13 cellular contexts compared by ENCODE assay signal in genomic region chr1:61085191-61086086, GRCh38. TPM values are rescaled to one million over a fixed set of nuclear protein-coding genes. Genes with fewer than 3 reads are reported as not detected.
A peak's percentile ranks its signal among the peaks of the same experiment; 100 is the strongest.
DNase-seq lines count a peak whose midpoint lies in the region; ATAC-seq, FAIRE-seq and TF ChIP-seq lines count a peak whose summit lies in the region.
"Had no signal": no experiment of that assay in that cellular context is flagged by ENCODE, and none has a peak within 500 bp of the region (broad histone marks: within the 10 kb centered on the region; RNA-seq: fewer than 3 reads in every experiment).

No MANE protein-coding gene starts in this region.

- TF ChIP-seq CTCF in mammary epithelial cell (conservative IDR thresholded peaks at IDR 0.05 in 1 of 2, IDR thresholded peaks at IDR 0.05 in 1 of 2; ENCODE audit: extremely low read depth in 1 of 2, insufficient read depth in 1 of 2, low read depth in 1 of 2, low read length in 2 of 2) (no peak), HepG2 (CRISPR knock-in tag; IDR thresholded peaks at IDR 0.05) (no peak)

- in situ Hi-C loops in mammary epithelial cell (cut with MboI; ENCODE audit: low sequenced_read_pairs in 2 of 2) (loop anchor here in 1 of 2 donors (10.0 kb wide), 1 partner anchor 249 kb away; no protein-coding TSS in a partner anchor), HepG2 (cut with HindIII; ENCODE audit: extremely low pct_ligation_motif_present, low pct_unique_long_range_greater_than_20kb) (no loop called here)

- H3K9me3 ChIP-seq in Karpas-422 (ENCODE audit: low read length) (no peaks in the 10 kb centered on the region), mammary epithelial cell (replicated peaks; ENCODE audit: insufficient read depth, low read length) (no peaks in the 10 kb centered on the region), HepG2 (ENCODE audit: low read length) (no peaks in the 10 kb centered on the region), stomach smooth muscle (ENCODE audit: control insufficient read depth in 2 of 2, low read length in 2 of 2) (no peaks in the 10 kb centered on the region)
- H3K9me3 ChIP-seq: SJSA1 had no signal

- H4K20me1 ChIP-seq in Karpas-422 (ENCODE audit: insufficient read depth, low read depth, low read length), result peaks cover 4% of the 10 kb centered on the region
- H4K20me1 ChIP-seq in mammary epithelial cell (ENCODE audit: insufficient read depth, low read length), result no peaks in the 10 kb centered on the region
- peaks cover 27% of the 10 kb centered on the region for H4K20me1 ChIP-seq in HepG2 (ENCODE audit: insufficient read depth, low read length)

- intact Hi-C loops in mammary epithelial cell (cut with micrococcal nuclease) (no loop called here), HepG2 (cut with micrococcal nuclease; ENCODE audit: unreplicated experiment) (loop anchor here (5.0 to 10.0 kb wide), 2 partner anchors 33 to 99 kb away; no protein-coding TSS in a partner anchor)

- TF ChIP-seq EP300 in HepG2 (IDR thresholded peaks at IDR 0.05; ENCODE audit: low read depth in 2 of 2, low read length in 2 of 2), result no peak
- TF ChIP-seq EP300 in HepG2 (CRISPR knock-in tag; IDR thresholded peaks at IDR 0.05; ENCODE audit: borderline replicate concordance), result no peak

- peak overlapping the region; percentile 60 for H3K4me2 ChIP-seq in Karpas-422 (ENCODE audit: low read depth, low read length, poor library complexity, severe bottlenecking)
- peak overlapping the region; percentile 79 for H3K4me2 ChIP-seq in mammary epithelial cell (ENCODE audit: insufficient read depth, low read depth, low read length)
- peak overlapping the region; percentile 81 for H3K4me2 ChIP-seq in HepG2 (ENCODE audit: low read depth, low read length)

- H3K36me3 ChIP-seq in Karpas-422 (ENCODE audit: insufficient read depth, low read length), result peaks cover 16% of the 10 kb centered on the region; the same call in 1 of the 2 replicates
- peaks cover 7% of the 10 kb centered on the region for H3K36me3 ChIP-seq in mammary epithelial cell (ENCODE audit: insufficient read depth, low read length)
- H3K36me3 ChIP-seq in HepG2 (replicated peaks in 1 of 2; ENCODE audit: control insufficient read depth in 1 of 2, insufficient read depth in 2 of 2, low read length in 2 of 2), result peaks cover 2 to 9% of the 10 kb centered on the region in 2 experiments; a peak in 3 of 5 replicates
- H3K36me3 ChIP-seq in stomach smooth muscle (ENCODE audit: control insufficient read depth in 2 of 2, insufficient read depth in 2 of 2, low read length in 2 of 2), result peaks cover 5 to 8% of the 10 kb centered on the region in 2 donors
- H3K36me3 ChIP-seq: SJSA1 had no signal

- no peak for ATAC-seq in HepG2
- no peak for ATAC-seq in GM19467 (IDR thresholded peaks at IDR 0.05; ENCODE audit: unreplicated experiment)
- ATAC-seq: HCT116 had no signal

- H3K4me1 ChIP-seq in Karpas-422 (ENCODE audit: low read length), result peaks cover 47% of the 10 kb centered on the region
- peaks cover 25% of the 10 kb centered on the region for H3K4me1 ChIP-seq in mammary epithelial cell (ENCODE audit: insufficient read depth, low read length)
- H3K4me1 ChIP-seq in HepG2 (ENCODE audit: insufficient read depth, low read length), result peaks cover 64% of the 10 kb centered on the region
- H3K4me1 ChIP-seq in stomach smooth muscle (ENCODE audit: control insufficient read depth, insufficient read depth, low read length), result peaks cover 13% of the 10 kb centered on the region

- dilution Hi-C loops in mammary epithelial cell (cut with HindIII; ENCODE audit: low sequenced_read_pairs), result no loop called here

- FAIRE-seq in HepG2 (lab: Jason Lieb, UNC), result no peak
- FAIRE-seq: GM19239 had no signal

- no peak for TF ChIP-seq POLR2A in HepG2 (IDR thresholded peaks at IDR 0.05; ENCODE audit: insufficient read depth in 1 of 2, low read depth in 2 of 2, low read length in 2 of 2)

- peak overlapping the region; percentile 46; the same call in 1 of the 2 replicates for H3K4me3 ChIP-seq in Karpas-422 (ENCODE audit: low read length)
- peak overlapping the region in 1 of 3 experiments; percentile 85 for H3K4me3 ChIP-seq in mammary epithelial cell (replicated peaks in 1 of 3; ENCODE audit: insufficient read depth in 1 of 3, low read depth in 2 of 3, low read length in 3 of 3)
- H3K4me3 ChIP-seq in HepG2 (replicated peaks in 1 of 3; ENCODE audit: insufficient read depth in 1 of 3, low read depth in 2 of 3, low read length in 3 of 3), result peak overlapping the region; percentile 83 to 96 (median 86); a peak in 5 of 6 replicates
- peak overlapping the region; percentile 75 to 90 for H3K4me3 ChIP-seq in stomach smooth muscle (ENCODE audit: low read length in 2 of 2)
- H3K4me3 ChIP-seq: SJSA1 had no signal

- DNase-seq in Karpas-422, result no peak
- no peak for DNase-seq in mammary epithelial cell
- DNase-seq in HepG2 (ENCODE audit: low spot score), result no peak
- no peak for DNase-seq in GF-D8 (lab: John Stamatoyannopoulos, UW)
- DNase-seq in LoVo (ENCODE audit: low spot score), result no peak
- no peak for DNase-seq in NCI-H2227 treated with DMSO at 0.1 percent for 48 hours (lab: John Stamatoyannopoulos, UW)
- DNase-seq: Kasumi-1; stimulated activated CD4-positive, alpha-beta T cell treated with anti-CD3 and anti-CD28 coated beads, Interleukin-2, amount 100 ng/mL, for 48 hours had no signal

- H3K27ac ChIP-seq in Karpas-422 (ENCODE audit: low read length) (peak overlapping the region; percentile 39), mammary epithelial cell (ENCODE audit: insufficient read depth, low read depth, low read length) (no peak overlapping the region), HepG2 (ENCODE audit: extremely low read length, insufficient read depth, low read length) (peak overlapping the region; percentile 34), stomach smooth muscle (ENCODE audit: low read length) (peak overlapping the region; percentile 2)
- H3K27ac ChIP-seq: SJSA1 had no signal

- no TSS peak for BruUV-seq in mammary epithelial cell (replicated peaks; lab: Mats Ljungman, UMichigan)
- no TSS peak for BruUV-seq in HepG2 (replicated peaks; lab: Mats Ljungman, UMichigan)

- CTCF ChIA-PET in mammary epithelial cell (lab: Charles Lee; ENCODE audit: low non-redundant PET), result no interaction called here
- CTCF ChIA-PET in HepG2 (lab: Yijun Ruan, JAX; ENCODE audit: low intra/inter-chr PET ratio, low total read pairs), result no interaction called here

- no peaks in the 10 kb centered on the region for H3K27me3 ChIP-seq in Karpas-422 (ENCODE audit: low read length)
- no peaks in the 10 kb centered on the region for H3K27me3 ChIP-seq in mammary epithelial cell (ENCODE audit: insufficient read depth, low read length)
- no peaks in the 10 kb centered on the region; a peak in 1 of 5 replicates for H3K27me3 ChIP-seq in HepG2 (ENCODE audit: control insufficient read depth in 1 of 2, insufficient read depth in 2 of 2, low read length in 2 of 2)
- no peaks in the 10 kb centered on the region for H3K27me3 ChIP-seq in stomach smooth muscle (ENCODE audit: control insufficient read depth in 1 of 2, insufficient read depth in 2 of 2, low read length in 2 of 2)

- no peaks in the 10 kb centered on the region for H3K9me2 ChIP-seq in Karpas-422 (replicated peaks; ENCODE audit: insufficient read depth, low read length)

- H3K9ac ChIP-seq in Karpas-422 (ENCODE audit: low read length), result no peak overlapping the region
- no peak overlapping the region for H3K9ac ChIP-seq in mammary epithelial cell (ENCODE audit: insufficient read depth, low read length)
- H3K9ac ChIP-seq in HepG2 (ENCODE audit: insufficient read depth, low read depth, low read length), result peak overlapping the region; percentile 92
- peak overlapping the region; percentile 21 to 84 for H3K9ac ChIP-seq in stomach smooth muscle (ENCODE audit: low read length in 2 of 2)

- H3K79me2 ChIP-seq in Karpas-422 (ENCODE audit: low read length) (peaks cover 73% of the 10 kb centered on the region), mammary epithelial cell (ENCODE audit: insufficient read depth, low read length) (peaks cover 64% of the 10 kb centered on the region), HepG2 (ENCODE audit: insufficient read depth, low read length) (peaks cover 86% of the 10 kb centered on the region)

- no peak for TF ChIP-seq RAD21 in HepG2 (CRISPR knock-in tag; IDR thresholded peaks at IDR 0.05)

- H2AFZ ChIP-seq in Karpas-422 (ENCODE audit: low read length) (no peak overlapping the region), mammary epithelial cell (ENCODE audit: low read depth, low read length) (no peak overlapping the region), HepG2 (ENCODE audit: low read length) (no peak overlapping the region)

- WGBS in mammary epithelial cell (ENCODE audit: low coverage, missing lambda C conversion rate), result 15% methylated on average over 4 of the region's 4 CpGs
- 9% methylated on average over 4 of the region's 4 CpGs for WGBS in HepG2 (ENCODE audit: low lambda C conversion rate)

- POLR2A ChIA-PET in HepG2 (lab: Yijun Ruan, JAX), result interaction anchor here (1.0 kb wide), 1 partner anchor 18 kb away, joined by 3 read pairs; no protein-coding TSS in a partner anchor

RNA-seq across cellular contexts. Expression of gene NFIA, which starts 3.1 kb away (rescaled TPM):
- 15.8 and 38.3 TPM in 2 replicates for total RNA-seq in Karpas-422 (2014; rRNA removed; shearing (Covaris generic); ENCODE audit: low replicate concordance)
- 10 to 100 TPM in 1 of 2 donors, 1 to 10 TPM in 1; 8.7 to 33.2 TPM for total RNA-seq in mammary epithelial cell
- polyA plus RNA-seq in mammary epithelial cell, result 27.8 TPM
- 49.5 TPM for polyA minus RNA-seq in mammary epithelial cell
- total RNA-seq in HepG2 (2016; rRNA removed; fragmentation: Illumina TruSeq; extraction: Trizol), result 14.8 and 28.5 TPM in 2 replicates
- 8.1 and 8.4 TPM in 2 replicates for total RNA-seq in HepG2 (2016; cell fraction: cytosol; rRNA removed; fragmentation: Illumina TruSeq; extraction: Trizol; ENCODE audit: low read depth)
- 11.5 and 25.9 TPM in 2 replicates for total RNA-seq in HepG2 (2016; cell fraction: insoluble cytoplasmic fraction; rRNA removed; fragmentation: Illumina TruSeq; extraction: Trizol)
- 7.4 and 7.5 TPM in 2 replicates for total RNA-seq in HepG2 (2016; cell fraction: membrane; rRNA removed; fragmentation: Illumina TruSeq; extraction: Trizol)
- 110 and 115 TPM in 2 replicates for total RNA-seq in HepG2 (2016; cell fraction: nucleus; rRNA removed; fragmentation: Illumina TruSeq; extraction: Trizol)
- 14.1 and 14.7 TPM in 2 replicates for polyA plus RNA-seq in HepG2 (2011; rRNA removed)
- polyA plus RNA-seq in HepG2 (2011; cell fraction: cytosol; rRNA removed), result 11.0 and 12.6 TPM in 2 replicates
- polyA plus RNA-seq in HepG2 (2011; cell fraction: nucleus; rRNA removed), result 20.1 and 25.7 TPM in 2 replicates
- 4.5 and 5.7 TPM in 2 replicates for polyA plus RNA-seq in HepG2 (2012)
- 0.64 and 0.71 TPM in 2 replicates for polyA plus RNA-seq in HepG2 (2016; cell fraction: cytosol; fragmentation: Illumina TruSeq; extraction: Trizol; ENCODE audit: low read depth)
- 11.5 and 13.5 TPM in 2 replicates for polyA plus RNA-seq in HepG2 (2016; cell fraction: insoluble cytoplasmic fraction; fragmentation: Illumina TruSeq; extraction: Trizol; ENCODE audit: low read depth)
- 3.0 and 3.1 TPM in 2 replicates for polyA plus RNA-seq in HepG2 (2016; cell fraction: membrane; fragmentation: Illumina TruSeq; extraction: Trizol; ENCODE audit: low read depth)
- 15.9 and 21.9 TPM in 2 replicates for polyA plus RNA-seq in HepG2 (2016; cell fraction: nucleus; fragmentation: Illumina TruSeq; extraction: Trizol; ENCODE audit: insufficient read depth, low read depth)
- polyA minus RNA-seq in HepG2 (2011; rRNA and poly(A)+ RNA removed; ENCODE audit: low replicate concordance), result 62.5 and 117 TPM in 2 replicates
- 18.3 and 19.2 TPM in 2 replicates for polyA minus RNA-seq in HepG2 (2011; cell fraction: cytosol; rRNA and poly(A)+ RNA removed)
- 167 and 202 TPM in 2 replicates for polyA minus RNA-seq in HepG2 (2011; cell fraction: nucleus; rRNA and poly(A)+ RNA removed)

Comparison
In these comparisons a context has a peak if more than half of its experiments do, and no peak if none do; other contexts are left out.
1. H3K9ac ChIP-seq: peak in HepG2 (single experiment) and stomach smooth muscle (2 of 2); none in Karpas-422 (single experiment) and mammary epithelial cell (single experiment).
2. Peak in every context shown above with its lines, with median percentiles within 50 percentile points of each other: H3K4me2 ChIP-seq.